17 cellular contexts compared by ENCODE assay signal in the genomic region with DNA sequence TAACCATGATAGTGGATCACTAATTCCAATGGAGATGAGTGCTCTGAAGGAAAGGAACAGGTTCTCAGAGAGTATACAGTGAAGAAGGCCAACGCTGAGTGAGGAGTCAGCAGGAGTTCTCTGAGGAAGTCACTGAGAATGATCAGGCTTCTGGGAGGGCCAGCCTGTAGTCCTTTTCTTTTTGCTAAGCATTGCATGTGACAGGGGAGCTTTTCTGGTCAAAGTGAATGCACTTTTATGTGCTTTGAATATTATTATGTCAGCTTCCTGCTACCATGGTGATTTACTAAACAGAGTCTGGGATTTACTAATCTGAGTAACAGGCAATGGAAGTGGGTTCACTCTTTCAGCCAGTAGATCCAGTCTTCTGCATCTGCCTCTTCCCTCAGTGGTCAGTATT.
A peak's percentile ranks its signal among the peaks of the same experiment; 100 is the strongest.
DNase-seq lines count a peak whose midpoint lies in the region; ATAC-seq and TF ChIP-seq lines count a peak whose summit lies in the region.
"Had no signal": no experiment of that assay in that cellular context is flagged by ENCODE, and none has a peak within 500 bp of the region (broad histone marks: within the 10 kb centered on the region; RNA-seq: fewer than 3 reads in every experiment).

No MANE protein-coding gene starts in this region.

- no peaks in the 10 kb centered on the region for H3K9me3 ChIP-seq in MG63
- H3K9me3 ChIP-seq: lower lobe of right lung, right atrium auricular region had no signal

- H3K36me3 Mint-ChIP-seq in natural killer cell = no peaks in the 10 kb centered on the region
- H3K36me3 Mint-ChIP-seq: activated naive CD8-positive, alpha-beta T cell treated with anti-CD3 and anti-CD28 coated beads for 36 hours had no signal

- peak overlapping the region in 1 of 2 donors; percentile 43 for H3K27ac Mint-ChIP-seq in stimulated activated naive CD8-positive, alpha-beta T cell treated with anti-CD3 and anti-CD28 coated beads, Interleukin-15, amount 100 ng/mL, for 72 hours
- no peak overlapping the region for H3K27ac Mint-ChIP-seq in natural killer cell
- H3K27ac Mint-ChIP-seq: activated naive CD8-positive, alpha-beta T cell treated with anti-CD3 and anti-CD28 coated beads for 36 hours had no signal

- peaks cover 27% of the 10 kb centered on the region for H3K4me1 Mint-ChIP-seq in stimulated activated naive CD8-positive, alpha-beta T cell treated with anti-CD3 and anti-CD28 coated beads, Interleukin-15, amount 100 ng/mL, for 72 hours
- H3K4me1 Mint-ChIP-seq in natural killer cell = peaks cover 7 to 8% of the 10 kb centered on the region in 2 donors

- H3K36me3 ChIP-seq in MG63 = no peaks in the 10 kb centered on the region
- H3K36me3 ChIP-seq: lower lobe of right lung, right atrium auricular region had no signal

- intact Hi-C loops in dorsolateral prefrontal cortex (cut with DNase I) (no loop called here), natural killer cell (cut with micrococcal nuclease) (no loop called here)

- peak; percentile 57 for ATAC-seq in stimulated activated naive CD8-positive, alpha-beta T cell treated with anti-CD3 and anti-CD28 coated beads, Interleukin-15, amount 100 ng/mL, for 72 hours
- ATAC-seq in stimulated activated naive CD8-positive, alpha-beta T cell treated with anti-CD3 and anti-CD28 coated beads, Interleukin-15, Interleukin-2, amounts not matched to agents 100 U/mL and 50 U/mL, for 24 hours = no peak
- ATAC-seq in natural killer cell (peak in 2 of 3 donors; percentile 18 to 24), HG02588 (IDR thresholded peaks at IDR 0.05; ENCODE audit: unreplicated experiment) (no peak)
- ATAC-seq: activated CD4-positive, CD25-positive, alpha-beta regulatory T cell treated with anti-CD3 and anti-CD28 coated beads, Interleukin-2, amount 50 U/mL, for 24 hours; foreskin keratinocyte had no signal

- peaks cover 8% of the 10 kb centered on the region for H3K27me3 Mint-ChIP-seq in stimulated activated naive CD8-positive, alpha-beta T cell treated with anti-CD3 and anti-CD28 coated beads, Interleukin-15, amount 100 ng/mL, for 72 hours
- H3K27me3 Mint-ChIP-seq in natural killer cell (ENCODE audit: low read depth in 2 of 2) = peaks cover 14 to 32% of the 10 kb centered on the region in 2 donors

- no peak overlapping the region for H3K4me3 ChIP-seq in dorsolateral prefrontal cortex
- no peak overlapping the region for H3K4me3 ChIP-seq in MG63
- H3K4me3 ChIP-seq: lower lobe of right lung, right atrium auricular region had no signal

- H3K4me3 Mint-ChIP-seq in stimulated activated naive CD8-positive, alpha-beta T cell treated with anti-CD3 and anti-CD28 coated beads, Interleukin-15, amount 100 ng/mL, for 72 hours = no peak overlapping the region
- H3K4me3 Mint-ChIP-seq in natural killer cell = no peak overlapping the region
- H3K4me3 Mint-ChIP-seq: activated naive CD8-positive, alpha-beta T cell treated with anti-CD3 and anti-CD28 coated beads for 36 hours had no signal

- no peaks in the 10 kb centered on the region for H3K9me3 Mint-ChIP-seq in stimulated activated naive CD8-positive, alpha-beta T cell treated with anti-CD3 and anti-CD28 coated beads, Interleukin-15, amount 100 ng/mL, for 72 hours
- H3K9me3 Mint-ChIP-seq in natural killer cell = no peaks in the 10 kb centered on the region

- TF ChIP-seq CTCF in dorsolateral prefrontal cortex (IDR thresholded peaks at IDR 0.05 in 54 of 56, conservative IDR thresholded peaks at IDR 0.05 in 2 of 56; ENCODE audit: low read depth in 1 of 56, partially characterized antibody in 56 of 56) (no peak), natural killer cell (IDR thresholded peaks at IDR 0.05) (no peak)

- peak overlapping the region in 55 of 59 donors; percentile 3 to 81 (median 58) for H3K27ac ChIP-seq in dorsolateral prefrontal cortex
- H3K27ac ChIP-seq: foreskin keratinocyte, lower lobe of right lung had no signal

- H3K27me3 ChIP-seq in dorsolateral prefrontal cortex = no peaks in the 10 kb centered on the region
- no peaks in the 10 kb centered on the region for H3K27me3 ChIP-seq in MG63
- H3K27me3 ChIP-seq: foreskin keratinocyte, right atrium auricular region had no signal

- no peak for DNase-seq in stimulated activated naive CD8-positive, alpha-beta T cell treated with anti-CD3 and anti-CD28 coated beads, Interleukin-15, amount 100 ng/mL, for 72 hours
- no peak for DNase-seq in stimulated activated naive CD8-positive, alpha-beta T cell treated with anti-CD3 and anti-CD28 coated beads, Interleukin-15, Interleukin-2, amounts not matched to agents 100 U/mL and 50 U/mL, for 24 hours
- DNase-seq in dorsolateral prefrontal cortex (no peak), natural killer cell (no peak), NCI-H1092 treated with DMSO at 0.1 percent for 48 hours (lab: John Stamatoyannopoulos, UW) (no peak), D341Med (ENCODE audit: low spot score) (no peak), MG63 (no peak)
- DNase-seq: activated CD8-positive, alpha-beta memory T cell treated with anti-CD3 and anti-CD28 coated beads, Interleukin-2, amount 50 U/mL, for 4 hours; activated naive CD8-positive, alpha-beta T cell treated with anti-CD3 and anti-CD28 coated beads for 36 hours; foreskin keratinocyte; lower lobe of right lung; NCI-H187; NCI-H510A; SHP77 had no signal

Comparison
In these comparisons a context has a peak if more than half of its experiments do, and no peak if none do; other contexts are left out.
1. ATAC-seq: peak in stimulated activated naive CD8-positive, alpha-beta T cell treated with anti-CD3 and anti-CD28 coated beads, Interleukin-15, amount 100 ng/mL, for 72 hours (single experiment) and natural killer cell (2 of 3); none in stimulated activated naive CD8-positive, alpha-beta T cell treated with anti-CD3 and anti-CD28 coated beads, Interleukin-15, Interleukin-2, amounts not matched to agents 100 U/mL and 50 U/mL, for 24 hours (single experiment) and HG02588 (single experiment).